In genomic region chr17:57487552-57487951, GRCh38 we compare ENCODE assay signal across 16 cellular contexts.
A peak's percentile ranks its signal among the peaks of the same experiment; 100 is the strongest.
DNase-seq lines count a peak whose midpoint lies in the region; ATAC-seq and TF ChIP-seq lines count a peak whose summit lies in the region.
"Had no signal": no experiment of that assay in that cellular context is flagged by ENCODE, and none has a peak within 500 bp of the region (broad histone marks: within the 10 kb centered on the region; RNA-seq: fewer than 3 reads in every experiment).

No MANE protein-coding gene starts in this region.

- intact Hi-C loops in activated T-helper 2 cell treated with anti-CD3 and anti-CD28 coated beads, Interferon-gamma antibody, Interleukin-2, Interleukin-4, amounts not matched to agents 10 μg/mL and 5 μg/mL and 100 μg/mL, durations not matched to agents 14 hours and 24 hours and 36 hours (cut with micrococcal nuclease): no loop called here

- no peaks in the 10 kb centered on the region for H3K27me3 Mint-ChIP-seq in activated T-helper 2 cell treated with anti-CD3 and anti-CD28 coated beads, Interferon-gamma antibody, Interleukin-2, Interleukin-4, amounts not matched to agents 10 μg/mL and 5 μg/mL and 100 μg/mL, durations not matched to agents 14 hours and 24 hours and 36 hours (ENCODE audit: low read depth)
- H3K27me3 Mint-ChIP-seq in T-helper 2 cell treated with Interferon-gamma antibody and Interleukin-4, amounts not matched to agents 5 μg/mL and 100 μg/mL, for 36 hours (ENCODE audit: low read depth): no peaks in the 10 kb centered on the region

- H3K4me1 Mint-ChIP-seq in activated T-helper 2 cell treated with anti-CD3 and anti-CD28 coated beads, Interferon-gamma antibody, Interleukin-2, Interleukin-4, amounts not matched to agents 10 μg/mL and 5 μg/mL and 100 μg/mL, durations not matched to agents 14 hours and 24 hours and 36 hours (ENCODE audit: low read depth): peaks cover 35% of the 10 kb centered on the region
- peaks cover 20% of the 10 kb centered on the region for H3K4me1 Mint-ChIP-seq in T-helper 2 cell treated with Interferon-gamma antibody and Interleukin-4, amounts not matched to agents 5 μg/mL and 100 μg/mL, for 36 hours (ENCODE audit: low read depth)

- no peaks in the 10 kb centered on the region for H3K9me3 Mint-ChIP-seq in activated T-helper 2 cell treated with anti-CD3 and anti-CD28 coated beads, Interferon-gamma antibody, Interleukin-2, Interleukin-4, amounts not matched to agents 10 μg/mL and 5 μg/mL and 100 μg/mL, durations not matched to agents 14 hours and 24 hours and 36 hours
- no peaks in the 10 kb centered on the region for H3K9me3 Mint-ChIP-seq in T-helper 2 cell treated with Interferon-gamma antibody and Interleukin-4, amounts not matched to agents 5 μg/mL and 100 μg/mL, for 36 hours
- H3K9me3 Mint-ChIP-seq: WTC11 had no signal

- no peak for TF ChIP-seq CTCF in coronary artery (IDR thresholded peaks at IDR 0.05)
- TF ChIP-seq CTCF in GM10248 (IDR thresholded peaks at IDR 0.05; ENCODE audit: control extremely low read depth, extremely low read depth, low read depth, missing control alignments): no peak

- POLR2A ChIA-PET in GM10248 (lab: Yijun Ruan, JAX): interaction anchor here (0.6 to 0.7 kb wide), 2 partner anchors 10 to 18 kb away, joined by 3 to 4 read pairs; no protein-coding TSS in a partner anchor

- peak overlapping the region; percentile 30 for H3K27ac Mint-ChIP-seq in activated T-helper 2 cell treated with anti-CD3 and anti-CD28 coated beads, Interferon-gamma antibody, Interleukin-2, Interleukin-4, amounts not matched to agents 10 μg/mL and 5 μg/mL and 100 μg/mL, durations not matched to agents 14 hours and 24 hours and 36 hours
- no peak overlapping the region for H3K27ac Mint-ChIP-seq in T-helper 2 cell treated with Interferon-gamma antibody and Interleukin-4, amounts not matched to agents 5 μg/mL and 100 μg/mL, for 36 hours
- H3K27ac Mint-ChIP-seq: WTC11 had no signal

- H3K4me3 Mint-ChIP-seq in activated T-helper 2 cell treated with anti-CD3 and anti-CD28 coated beads, Interferon-gamma antibody, Interleukin-2, Interleukin-4, amounts not matched to agents 10 μg/mL and 5 μg/mL and 100 μg/mL, durations not matched to agents 14 hours and 24 hours and 36 hours (ENCODE audit: low read depth): no peak overlapping the region
- no peak overlapping the region for H3K4me3 Mint-ChIP-seq in T-helper 2 cell treated with Interferon-gamma antibody and Interleukin-4, amounts not matched to agents 5 μg/mL and 100 μg/mL, for 36 hours
- H3K4me3 Mint-ChIP-seq: WTC11 had no signal

- no peak overlapping the region for H3K4me3 ChIP-seq in coronary artery
- H3K4me3 ChIP-seq: body of pancreas, hepatocyte, stomach, vagina had no signal

- peaks cover 12% of the 10 kb centered on the region for H3K36me3 Mint-ChIP-seq in activated T-helper 2 cell treated with anti-CD3 and anti-CD28 coated beads, Interferon-gamma antibody, Interleukin-2, Interleukin-4, amounts not matched to agents 10 μg/mL and 5 μg/mL and 100 μg/mL, durations not matched to agents 14 hours and 24 hours and 36 hours (ENCODE audit: low read depth)
- H3K36me3 Mint-ChIP-seq in T-helper 2 cell treated with Interferon-gamma antibody and Interleukin-4, amounts not matched to agents 5 μg/mL and 100 μg/mL, for 36 hours (ENCODE audit: low read depth): no peaks in the 10 kb centered on the region
- H3K36me3 Mint-ChIP-seq: WTC11 had no signal

- H3K27ac ChIP-seq in coronary artery: no peak overlapping the region
- H3K27ac ChIP-seq: body of pancreas, hepatocyte, stomach, vagina had no signal

- CTCF ChIA-PET in GM10248 (lab: Yijun Ruan, JAX): interaction anchor here (1.3 to 3.0 kb wide), 6 partner anchors 10 to 244 kb away, joined by 3 to 12 read pairs (median 6); no protein-coding TSS in a partner anchor

- peak; percentile 50 for ATAC-seq in HG03139 (IDR thresholded peaks at IDR 0.05; ENCODE audit: unreplicated experiment)
- peak; percentile 13 for ATAC-seq in left lobe of liver
- ATAC-seq in HG02938 (IDR thresholded peaks at IDR 0.05; ENCODE audit: unreplicated experiment): no peak
- ATAC-seq: body of pancreas, Panc1, WTC11 had no signal

- DNase-seq in Ammon's horn (ENCODE audit: low spot score) (peak; percentile 57), left lobe of liver (ENCODE audit: low spot score) (no peak), coronary artery (ENCODE audit: low spot score) (no peak), GM10248 (ENCODE audit: extremely low spot score) (no peak)
- no peak for DNase-seq in activated T-helper 2 cell treated with anti-CD3 and anti-CD28 coated beads, Interferon-gamma antibody, Interleukin-2, Interleukin-4, amounts not matched to agents 10 μg/mL and 5 μg/mL and 100 μg/mL, durations not matched to agents 14 hours and 24 hours and 36 hours (ENCODE audit: low spot score)
- no peak for DNase-seq in T-helper 2 cell treated with Interferon-gamma antibody and Interleukin-4, amounts not matched to agents 5 μg/mL and 100 μg/mL, for 36 hours (ENCODE audit: low spot score)
- DNase-seq: body of pancreas; NCI-H187 treated with DMSO at 0.1 percent for 48 hours; stimulated activated CD4-positive, alpha-beta T cell treated with anti-CD3 and anti-CD28 coated beads, Interleukin-12 subunit alpha, Interleukin-12 subunit beta, amount 100 ng/mL, for 4 hours; stomach had no signal
